Comparison of ENCODE assay signal across 17 cellular contexts in the genomic region with DNA sequence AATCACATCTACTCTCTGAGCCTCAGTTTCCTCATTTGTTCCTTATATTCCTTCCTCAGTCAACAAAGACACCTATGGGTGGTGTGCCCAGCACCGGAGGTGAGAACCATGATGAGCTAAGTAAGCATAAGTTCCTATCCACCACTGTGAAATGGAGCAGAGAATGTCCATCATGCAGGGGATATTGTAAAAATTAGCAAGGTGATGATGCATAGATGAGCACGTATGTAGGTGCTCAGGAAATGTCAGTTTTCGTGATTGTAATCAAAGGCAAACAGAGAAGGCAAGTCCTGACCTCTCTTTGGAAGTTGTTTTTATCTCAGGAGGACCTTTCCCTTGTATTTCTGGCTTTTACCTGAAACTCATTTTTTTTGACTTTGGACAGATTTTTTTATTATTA.
DNase-seq lines count a peak whose midpoint lies in the region; ATAC-seq and TF ChIP-seq lines count a peak whose summit lies in the region.
"Had no signal": no experiment of that assay in that cellular context is flagged by ENCODE, and none has a peak within 500 bp of the region (broad histone marks: within the 10 kb centered on the region; RNA-seq: fewer than 3 reads in every experiment).

No MANE protein-coding gene starts in this region.

- H3K27ac Mint-ChIP-seq in Calu3 (ENCODE audit: unreplicated experiment) (peak overlapping the region; percentile 12), endothelial cell (ENCODE audit: unreplicated experiment) (peak overlapping the region; percentile 61), osteocyte (ENCODE audit: unreplicated experiment) (peak overlapping the region; percentile 29)
- peak overlapping the region; percentile 46 for H3K27ac Mint-ChIP-seq in activated T-helper 17 cell treated with anti-CD3 and anti-CD28 coated beads, Interleukin-2, amount 50 U/mL, for 72 hours
- H3K27ac Mint-ChIP-seq: CD4-positive, CD25-positive, alpha-beta regulatory T cell had no signal

- no peak for DNase-seq in Calu3
- no peak for DNase-seq in endothelial cell (ENCODE audit: low spot score)
- no peak for DNase-seq in osteocyte (ENCODE audit: extremely low spot score, unreplicated experiment)
- no peak for DNase-seq in NCI-H146 treated with DMSO at 0.1 percent for 48 hours (lab: John Stamatoyannopoulos, UW; ENCODE audit: unreplicated experiment)
- DNase-seq in activated naive CD4-positive, alpha-beta T cell treated with Interleukin-2 at 50 U/mL for 16 hours: no peak
- DNase-seq in activated CD4-positive, alpha-beta T cell treated with anti-CD3 and anti-CD28 coated beads for 4 hours: no peak
- DNase-seq: CD4-positive, CD25-positive, alpha-beta regulatory T cell; KG1; MM.1S; NCI-H1694; NCI-H2029 treated with DMSO at 0.1 percent for 48 hours; NCI-H2227 treated with DMSO at 0.1 percent for 48 hours; NCI-H526 treated with DMSO at 0.1 percent for 48 hours; RPMI8226; SHP77 had no signal

- no peak for ATAC-seq in activated T-helper 17 cell treated with anti-CD3 and anti-CD28 coated beads, Interleukin-2, amount 50 U/mL, for 72 hours (replicated peaks)
- ATAC-seq in esophagus mucosa: no peak

- H3K4me3 Mint-ChIP-seq in Calu3 (ENCODE audit: low read depth, unreplicated experiment): no peak overlapping the region
- H3K4me3 Mint-ChIP-seq in activated T-helper 17 cell treated with anti-CD3 and anti-CD28 coated beads, Interleukin-2, amount 50 U/mL, for 72 hours: no peak overlapping the region
- H3K4me3 Mint-ChIP-seq in endothelial cell (ENCODE audit: unreplicated experiment): no peak overlapping the region
- H3K4me3 Mint-ChIP-seq in osteocyte (ENCODE audit: unreplicated experiment): no peak overlapping the region
- H3K4me3 Mint-ChIP-seq: CD4-positive, CD25-positive, alpha-beta regulatory T cell had no signal

- no peaks in the 10 kb centered on the region for H3K27me3 Mint-ChIP-seq in Calu3 (ENCODE audit: unreplicated experiment)
- H3K27me3 Mint-ChIP-seq in activated T-helper 17 cell treated with anti-CD3 and anti-CD28 coated beads, Interleukin-2, amount 50 U/mL, for 72 hours: no peaks in the 10 kb centered on the region
- H3K27me3 Mint-ChIP-seq in endothelial cell (ENCODE audit: unreplicated experiment): peaks cover 7% of the 10 kb centered on the region
- H3K27me3 Mint-ChIP-seq in osteocyte (ENCODE audit: unreplicated experiment): no peaks in the 10 kb centered on the region
- H3K27me3 Mint-ChIP-seq: CD4-positive, CD25-positive, alpha-beta regulatory T cell had no signal

- CTCF ChIA-PET in Calu3 (lab: Charles Lee): no interaction called here

- H3K9me3 Mint-ChIP-seq in Calu3 (ENCODE audit: low read depth, unreplicated experiment) (no peaks in the 10 kb centered on the region), endothelial cell (ENCODE audit: unreplicated experiment) (no peaks in the 10 kb centered on the region), osteocyte (ENCODE audit: unreplicated experiment) (no peaks in the 10 kb centered on the region)
- no peaks in the 10 kb centered on the region for H3K9me3 Mint-ChIP-seq in activated T-helper 17 cell treated with anti-CD3 and anti-CD28 coated beads, Interleukin-2, amount 50 U/mL, for 72 hours
- H3K9me3 Mint-ChIP-seq: CD4-positive, CD25-positive, alpha-beta regulatory T cell had no signal

- intact Hi-C loops in Calu3 (cut with micrococcal nuclease; ENCODE audit: unreplicated experiment): no loop called here

- TF ChIP-seq CTCF in Calu3 (IDR thresholded peaks at IDR 0.05; ENCODE audit: unreplicated experiment) (no peak), endothelial cell (IDR thresholded peaks at IDR 0.05; ENCODE audit: unreplicated experiment) (no peak), osteocyte (IDR thresholded peaks at IDR 0.05) (no peak)

- H3K36me3 Mint-ChIP-seq in Calu3 (ENCODE audit: insufficient read depth, unreplicated experiment): peaks cover 74% of the 10 kb centered on the region
- peaks cover 44% of the 10 kb centered on the region for H3K36me3 Mint-ChIP-seq in activated T-helper 17 cell treated with anti-CD3 and anti-CD28 coated beads, Interleukin-2, amount 50 U/mL, for 72 hours (ENCODE audit: low read depth)
- peaks cover 32% of the 10 kb centered on the region for H3K36me3 Mint-ChIP-seq in endothelial cell (ENCODE audit: low read depth, unreplicated experiment)
- H3K36me3 Mint-ChIP-seq in osteocyte (ENCODE audit: unreplicated experiment): peaks cover 47% of the 10 kb centered on the region

- BruUV-seq in Calu3 (replicated peaks; lab: Mats Ljungman, UMichigan): no TSS peak

- H3K4me1 Mint-ChIP-seq in Calu3 (ENCODE audit: low read depth, unreplicated experiment): peaks cover 55% of the 10 kb centered on the region
- H3K4me1 Mint-ChIP-seq in activated T-helper 17 cell treated with anti-CD3 and anti-CD28 coated beads, Interleukin-2, amount 50 U/mL, for 72 hours: peaks cover 11% of the 10 kb centered on the region
- H3K4me1 Mint-ChIP-seq in endothelial cell (ENCODE audit: unreplicated experiment): peaks cover 55% of the 10 kb centered on the region
- H3K4me1 Mint-ChIP-seq in osteocyte (ENCODE audit: unreplicated experiment): peaks cover 86% of the 10 kb centered on the region
